In the genomic region with DNA sequence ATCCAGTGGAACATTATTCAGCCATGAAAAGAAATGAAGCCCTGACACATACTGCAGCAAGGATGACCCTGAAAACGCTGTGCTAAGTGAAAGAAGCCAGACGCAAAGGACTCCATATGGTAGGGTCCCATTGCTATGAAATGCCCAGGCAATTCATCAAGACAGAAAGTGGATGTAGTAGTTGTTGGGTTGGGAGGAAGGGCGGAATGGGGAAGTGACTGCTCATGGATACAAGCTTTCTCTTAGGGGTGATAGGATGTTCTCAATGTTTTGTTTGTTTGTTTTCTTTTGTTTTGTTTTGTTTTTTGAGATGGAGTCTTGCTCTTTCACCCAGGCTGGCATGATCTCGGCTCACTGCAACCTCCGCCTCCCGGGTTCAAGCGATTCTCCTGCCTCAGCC, we compare ENCODE assay signal across 33 cellular contexts. TPM values are rescaled to one million over a fixed set of nuclear protein-coding genes. Genes with fewer than 3 reads are reported as not detected.
"Had no signal": no experiment of that assay in that cellular context is flagged by ENCODE, and none has a peak within 500 bp of the region (broad histone marks: within the 10 kb centered on the region; RNA-seq: fewer than 3 reads in every experiment).

No MANE protein-coding gene starts in this region.

- H3K9me3 Mint-ChIP-seq: activated CD4-positive, alpha-beta memory T cell treated with anti-CD3 and anti-CD28 coated beads for 36 hours; activated naive CD8-positive, alpha-beta T cell treated with anti-CD3 and anti-CD28 coated beads, Interleukin-2, amount 50 U/mL, for 24 hours; mesothelial cell of epicardium; naive thymus-derived CD8-positive, alpha-beta T cell; neural progenitor cell; T-cell; T-helper 2 cell treated with Interferon-gamma antibody and Interleukin-4, amounts not matched to agents 5 μg/mL and 100 μg/mL, for 36 hours; type B pancreatic cell had no signal

- DNase-seq: activated CD4-positive, alpha-beta memory T cell treated with anti-CD3 and anti-CD28 coated beads for 36 hours; activated CD4-positive, alpha-beta T cell treated with anti-CD3 and anti-CD28 coated beads for 4 hours; activated CD4-positive, CD25-positive, alpha-beta regulatory T cell; activated gamma-delta T cell; activated naive CD4-positive, alpha-beta T cell treated with anti-CD3 and anti-CD28 coated beads, Interleukin-2, amount 50 U/mL, for 16 hours; activated naive CD8-positive, alpha-beta T cell treated with anti-CD3 and anti-CD28 coated beads, Interleukin-2, amount 50 U/mL, for 24 hours; body of pancreas; cortex of kidney; foreskin fibroblast; heart right ventricle; kidney glomerular epithelial cell; left ventricle myocardium inferior; naive thymus-derived CD8-positive, alpha-beta T cell; retina; sigmoid colon; stimulated activated CD4-positive, alpha-beta T cell treated with anti-CD3 and anti-CD28 coated beads, Interleukin-15, amount 100 ng/mL, for 24 hours; stimulated activated CD4-positive, alpha-beta T cell treated with anti-CD3 and anti-CD28 coated beads, Interleukin-2, amount 100 ng/mL, for 48 hours; stimulated activated CD8-positive, alpha-beta memory T cell treated with anti-CD3 and anti-CD28 coated beads, Interleukin-4, amount 100 ng/mL, for 48 hours; stimulated activated naive B cell treated with anti-CD40 and anti-IgM and Interleukin-4, amounts not matched to agents 10 μg/mL and 1 μg/mL and 100 μg/mL, for 72 hours; T-cell had no signal

- H3K4me3 Mint-ChIP-seq: activated CD4-positive, alpha-beta memory T cell treated with anti-CD3 and anti-CD28 coated beads for 36 hours; activated naive CD8-positive, alpha-beta T cell treated with anti-CD3 and anti-CD28 coated beads, Interleukin-2, amount 50 U/mL, for 24 hours; mesothelial cell of epicardium; naive thymus-derived CD8-positive, alpha-beta T cell; neural progenitor cell; stimulated activated naive B cell treated with anti-CD40 and anti-IgM and Interleukin-4, amounts not matched to agents 10 μg/mL and 1 μg/mL and 100 μg/mL, for 72 hours; T-cell; T-helper 2 cell treated with Interferon-gamma antibody and Interleukin-4, amounts not matched to agents 5 μg/mL and 100 μg/mL, for 36 hours; type B pancreatic cell had no signal

- H3K4me1 ChIP-seq: neural progenitor cell, sigmoid colon had no signal

- FAIRE-seq: endometrium had no signal

- H2AFZ ChIP-seq: neural progenitor cell had no signal

- H3K9ac ChIP-seq: neural progenitor cell had no signal

- H3K27ac ChIP-seq: body of pancreas, cardiac muscle cell, left ventricle myocardium inferior, neural progenitor cell, sigmoid colon, thoracic aorta had no signal

- H3K27ac Mint-ChIP-seq: activated CD4-positive, alpha-beta memory T cell treated with anti-CD3 and anti-CD28 coated beads for 36 hours; activated naive CD8-positive, alpha-beta T cell treated with anti-CD3 and anti-CD28 coated beads, Interleukin-2, amount 50 U/mL, for 24 hours; mesothelial cell of epicardium; neural progenitor cell; progenitor cell of endocrine pancreas; stimulated activated naive B cell treated with anti-CD40 and anti-IgM and Interleukin-4, amounts not matched to agents 10 μg/mL and 1 μg/mL and 100 μg/mL, for 72 hours; T-helper 2 cell treated with Interferon-gamma antibody and Interleukin-4, amounts not matched to agents 5 μg/mL and 100 μg/mL, for 36 hours; type B pancreatic cell had no signal

- ATAC-seq: activated naive CD8-positive, alpha-beta T cell treated with anti-CD3 and anti-CD28 coated beads, Interleukin-2, amount 50 U/mL, for 24 hours; body of pancreas; heart right ventricle; naive thymus-derived CD8-positive, alpha-beta T cell; stimulated activated naive B cell treated with anti-CD40 and anti-IgM and Interleukin-4, amounts not matched to agents 10 μg/mL and 1 μg/mL and 100 μg/mL, for 72 hours; T-cell had no signal

- H3K36me3 Mint-ChIP-seq: activated CD4-positive, alpha-beta memory T cell treated with anti-CD3 and anti-CD28 coated beads for 36 hours; mesothelial cell of epicardium; naive thymus-derived CD8-positive, alpha-beta T cell; neural progenitor cell; stimulated activated naive B cell treated with anti-CD40 and anti-IgM and Interleukin-4, amounts not matched to agents 10 μg/mL and 1 μg/mL and 100 μg/mL, for 72 hours; T-cell; type B pancreatic cell had no signal

- H3K36me3 ChIP-seq: cardiac muscle cell, heart right ventricle, left ventricle myocardium inferior, neural progenitor cell, thoracic aorta had no signal

- H3K27me3 Mint-ChIP-seq: type B pancreatic cell had no signal

- H3K27me3 ChIP-seq: body of pancreas, cardiac muscle cell, heart right ventricle, neural progenitor cell had no signal

- H3K9me3 ChIP-seq: body of pancreas, heart right ventricle, left ventricle myocardium inferior, sigmoid colon, thoracic aorta had no signal

- H3K4me2 ChIP-seq: neural progenitor cell, smooth muscle cell had no signal

- H3K4me3 ChIP-seq: body of pancreas, cardiac muscle cell, heart right ventricle, left ventricle myocardium inferior, neural progenitor cell, sigmoid colon, smooth muscle cell, thoracic aorta had no signal

RNA-seq across cellular contexts. Expression of a gene that starts 11.1 kb away (rescaled TPM):
- total RNA-seq: activated CD4-positive, alpha-beta memory T cell treated with anti-CD3 and anti-CD28 coated beads for 36 hours; cardiac muscle cell; cerebellum; epithelial cell of proximal tubule; fibroblast of lung; heart right ventricle; left ventricle myocardium inferior; mesothelial cell of epicardium; naive thymus-derived CD8-positive, alpha-beta T cell; osteoblast; progenitor cell of endocrine pancreas; sigmoid colon; smooth muscle cell; T-cell; thoracic aorta had no signal
- polyA plus RNA-seq: cardiac muscle cell; fibroblast of lung; heart right ventricle; naive thymus-derived CD8-positive, alpha-beta T cell; sigmoid colon; smooth muscle cell had no signal
